14 cellular contexts compared by ENCODE assay signal in the genomic region with DNA sequence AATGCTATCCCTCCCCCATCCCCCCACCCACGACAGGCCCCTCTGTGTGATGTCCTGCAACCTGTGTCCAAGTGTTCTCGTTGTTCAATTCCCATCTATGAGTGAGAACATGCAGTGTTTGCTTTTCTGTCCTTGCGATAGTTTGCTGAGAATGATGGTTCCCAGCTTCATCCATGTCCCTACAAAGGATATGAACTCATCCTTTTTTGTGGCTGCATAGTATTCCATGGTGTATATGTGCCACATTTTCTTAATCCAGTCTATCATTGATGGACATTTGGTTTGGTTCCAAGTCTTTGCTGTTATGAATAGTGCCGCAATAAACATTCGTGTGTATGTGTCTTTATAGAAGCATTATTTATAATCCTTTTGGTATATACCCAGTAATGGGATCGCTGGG. TPM values are rescaled to one million over a fixed set of nuclear protein-coding genes. Genes with fewer than 3 reads are reported as not detected.
"Had no signal": no experiment of that assay in that cellular context is flagged by ENCODE, and none has a peak within 500 bp of the region (broad histone marks: within the 10 kb centered on the region; RNA-seq: fewer than 3 reads in every experiment).

No MANE protein-coding gene starts in this region.

RNA-seq across cellular contexts. Expression of gene TAS2R7, which starts 59.0 kb away (rescaled TPM):
- total RNA-seq: activated B cell treated with CpG ODN at 0.5 μM for 24 hours; activated CD4-positive, alpha-beta memory T cell treated with anti-CD3 and anti-CD28 coated beads for 36 hours; activated CD4-positive, alpha-beta memory T cell treated with anti-CD3 and anti-CD28 coated beads, Interleukin-2, amount 10 ng/mL, durations not matched to agents 7 days and 5 days; activated CD4-positive, alpha-beta T cell treated with anti-CD3 and anti-CD28 coated beads for 36 hours; activated CD4-positive, alpha-beta T cell treated with anti-CD3 and anti-CD28 coated beads, Interleukin-2, amount 10 ng/mL, durations not matched to agents 24 days and 14 days; activated CD4-positive, alpha-beta T cell treated with anti-CD3 and anti-CD28 coated beads, Interleukin-2, amount 10 ng/mL, durations not matched to agents 7 days and 5 days; activated CD8-positive, alpha-beta memory T cell treated with anti-CD3 and anti-CD28 coated beads for 36 hours; activated CD8-positive, alpha-beta memory T cell treated with anti-CD3 and anti-CD28 coated beads, Interleukin-2, amount 10 ng/mL, durations not matched to agents 7 days and 5 days; activated CD8-positive, alpha-beta T cell treated with anti-CD3 and anti-CD28 coated beads for 36 hours; activated CD8-positive, alpha-beta T cell treated with anti-CD3 and anti-CD28 coated beads, Interleukin-2, amount 10 ng/mL, durations not matched to agents 7 days and 5 days; T-helper 1 cell treated with Interleukin-12 subunit alpha and Interleukin-12 subunit beta and Interleukin-4 antibody, amounts not matched to agents 30 ng/mL and 1 ng/mL, for 36 hours; T-helper 17 cell; T-helper 2 cell treated with Interferon-gamma antibody and Interleukin-4, amounts not matched to agents 100 ng/mL and 5 ng/mL, for 36 hours; WTC11 had no signal
